Comparison of ENCODE assay signal across 21 cellular contexts in genomic region chr1:208108646-208109330, GRCh38.
DNase-seq lines count a peak whose midpoint lies in the region; ATAC-seq, FAIRE-seq and TF ChIP-seq lines count a peak whose summit lies in the region.
"Had no signal": no experiment of that assay in that cellular context is flagged by ENCODE, and none has a peak within 500 bp of the region (broad histone marks: within the 10 kb centered on the region; RNA-seq: fewer than 3 reads in every experiment).

No MANE protein-coding gene starts in this region.

- H3K4ac ChIP-seq in trophoblast cell (ENCODE audit: low read depth, low read length), result no peak overlapping the region

- no peak overlapping the region for H3K23ac ChIP-seq in trophoblast cell (ENCODE audit: low read length)

- H3K27ac ChIP-seq in WERI-Rb-1 (peak overlapping the region; percentile 21), trophoblast cell (ENCODE audit: low read depth, low read length) (no peak overlapping the region)
- H3K27ac ChIP-seq: body of pancreas, foreskin keratinocyte, right atrium auricular region had no signal

- FAIRE-seq in D721Med (lab: Jason Lieb, UNC), result no peak

- H2BK12ac ChIP-seq in trophoblast cell (ENCODE audit: low read length), result no peak overlapping the region

- DNase-seq in DMS79 treated with DMSO at 0.1 percent for 48 hours (lab: John Stamatoyannopoulos, UW) (peak; percentile 25), NCI-H2171 treated with DMSO at 0.1 percent for 48 hours (lab: John Stamatoyannopoulos, UW) (peak; percentile 90), WERI-Rb-1 (peak; percentile 71), trophoblast cell (peak in 1 of 2 donors; percentile 26), D721Med (ENCODE audit: insufficient read length, low spot score) (no peak), AML-193 (lab: John Stamatoyannopoulos, UW) (no peak), SW 1271 (lab: John Stamatoyannopoulos, UW) (no peak)
- DNase-seq: activated CD4-positive, alpha-beta memory T cell treated with anti-CD3 and anti-CD28 coated beads, Interleukin-2, amount 10 ng/mL, durations not matched to agents 7 days and 5 days; activated gamma-delta T cell; effector CD8-positive, alpha-beta T cell; NCI-H1105; NCI-H2081 treated with DMSO at 0.1 percent for 48 hours; NCI-H510A treated with DMSO at 0.1 percent for 48 hours; stimulated activated CD4-positive, alpha-beta T cell treated with anti-CD3 and anti-CD28 coated beads, Interleukin-4, amount 100 ng/mL, for 4 hours; stimulated activated naive CD4-positive, alpha-beta T cell treated with Interleukin-2 at 50 U/mL for 16 hours had no signal

- no peak overlapping the region for H2AFZ ChIP-seq in trophoblast cell (ENCODE audit: insufficient read depth, low read length, poor library complexity)

- H3K79me2 ChIP-seq in trophoblast cell (ENCODE audit: control insufficient read depth, insufficient read depth, low read length, poor library complexity), result no peaks in the 10 kb centered on the region

- no peak for TF ChIP-seq CTCF in WERI-Rb-1 (IDR thresholded peaks at IDR 0.05; ENCODE audit: low read depth, low read length)
- TF ChIP-seq CTCF in D721Med (IDR thresholded peaks at IDR 0.05; ENCODE audit: insufficient read depth, missing control alignments), result no peak

- H4K12ac ChIP-seq in trophoblast cell (ENCODE audit: low read depth, low read length), result no peak overlapping the region

- no peak overlapping the region for H4K91ac ChIP-seq in trophoblast cell (ENCODE audit: low read depth, low read length)

- H3K79me1 ChIP-seq in trophoblast cell (ENCODE audit: low read length), result peaks cover 2% of the 10 kb centered on the region

- H3K9me3 ChIP-seq in WERI-Rb-1 (ENCODE audit: severe bottlenecking) (no peaks in the 10 kb centered on the region), trophoblast cell (ENCODE audit: insufficient read depth, low read depth, low read length) (no peaks in the 10 kb centered on the region)
- H3K9me3 ChIP-seq: body of pancreas, right atrium auricular region, thyroid gland had no signal

- H3K9ac ChIP-seq in trophoblast cell (ENCODE audit: low read length), result no peak overlapping the region

- no peak for ATAC-seq in HG02571 (IDR thresholded peaks at IDR 0.05; ENCODE audit: unreplicated experiment)
- ATAC-seq: body of pancreas, left lobe of liver had no signal

- peaks cover 21 to 26% of the 10 kb centered on the region in 2 experiments for H3K4me1 ChIP-seq in trophoblast cell (ENCODE audit: control insufficient read depth in 1 of 2, insufficient read depth in 2 of 2, low read length in 2 of 2)
- H3K4me1 ChIP-seq: body of pancreas had no signal

- no peak overlapping the region for H2BK5ac ChIP-seq in trophoblast cell (ENCODE audit: low read depth, low read length, poor library complexity)

- H3K27me3 ChIP-seq in WERI-Rb-1 (ENCODE audit: insufficient read depth, low read depth, severe bottlenecking) (no peaks in the 10 kb centered on the region), trophoblast cell (ENCODE audit: insufficient read depth, low read length) (no peaks in the 10 kb centered on the region)
- H3K27me3 ChIP-seq: body of pancreas, foreskin keratinocyte, right atrium auricular region, thyroid gland had no signal

- H4K8ac ChIP-seq in trophoblast cell (ENCODE audit: low read depth, low read length), result no peak overlapping the region

- H3K18ac ChIP-seq in trophoblast cell (ENCODE audit: low read length), result no peak overlapping the region

- H3K4me2 ChIP-seq in trophoblast cell (ENCODE audit: low read length), result no peak overlapping the region

- H3K4me3 ChIP-seq in WERI-Rb-1 (ENCODE audit: low read depth, low read length) (no peak overlapping the region), trophoblast cell (ENCODE audit: low read depth, low read length) (no peak overlapping the region)
- H3K4me3 ChIP-seq: body of pancreas, right atrium auricular region, thyroid gland had no signal

- H3K36me3 ChIP-seq in WERI-Rb-1 (no peaks in the 10 kb centered on the region; the same call in 1 of the 2 replicates), trophoblast cell (ENCODE audit: control insufficient read depth in 1 of 2, insufficient read depth in 2 of 2, low read length in 2 of 2) (peaks cover 15% of the 10 kb centered on the region in 2 experiments)
- H3K36me3 ChIP-seq: right atrium auricular region, thyroid gland had no signal

- no peak overlapping the region for H2AK5ac ChIP-seq in trophoblast cell (ENCODE audit: low read length)

- no peak overlapping the region for H2BK120ac ChIP-seq in trophoblast cell (ENCODE audit: insufficient read depth, low read length, poor library complexity)

- peak overlapping the region; percentile 30 for H3K14ac ChIP-seq in trophoblast cell (ENCODE audit: low read length)

- whole genome bisulfite sequencing in trophoblast cell (ENCODE audit: extremely low coverage, insufficient coverage, insufficient read length), result no CpG with 5 or more reads among the region's 5 CpGs

Comparison
In these comparisons a context has a peak if more than half of its experiments do, and no peak if none do; other contexts are left out.
1. DNase-seq: peak in DMS79 treated with DMSO at 0.1 percent for 48 hours (single experiment), NCI-H2171 treated with DMSO at 0.1 percent for 48 hours (single experiment) and WERI-Rb-1 (single experiment); none in D721Med (single experiment), AML-193 (0 of 2) and SW 1271 (0 of 2).